ENCODE assay signal across 17 cellular contexts in the genomic region with DNA sequence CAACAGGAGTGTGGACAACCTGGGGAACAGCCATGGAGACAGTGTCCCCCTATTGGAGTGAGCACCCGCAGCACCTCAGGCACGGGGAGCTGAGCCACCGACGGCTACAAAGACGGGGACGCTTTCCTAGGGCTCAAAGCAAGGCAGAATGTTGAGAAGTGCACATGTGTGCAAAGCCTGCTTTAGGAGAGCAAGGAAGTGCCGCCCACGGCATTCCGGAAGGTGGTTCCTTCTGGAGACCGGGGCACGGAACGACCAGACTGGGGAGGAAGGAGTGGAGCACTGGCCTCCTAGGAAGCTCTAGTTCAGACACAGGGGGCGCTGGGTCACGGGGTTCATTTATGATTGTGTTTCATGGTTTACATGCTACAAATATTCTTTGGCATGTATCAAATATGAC. TPM values are rescaled to one million over a fixed set of nuclear protein-coding genes. Genes with fewer than 3 reads are reported as not detected.
A peak's percentile ranks its signal among the peaks of the same experiment; 100 is the strongest.
DNase-seq lines count a peak whose midpoint lies in the region; FAIRE-seq and TF ChIP-seq lines count a peak whose summit lies in the region.
"Had no signal": no experiment of that assay in that cellular context is flagged by ENCODE, and none has a peak within 500 bp of the region (broad histone marks: within the 10 kb centered on the region; RNA-seq: fewer than 3 reads in every experiment).

No MANE protein-coding gene starts in this region.

- H3K36me3 ChIP-seq in sigmoid colon, result no peaks in the 10 kb centered on the region

- FAIRE-seq in GM12891 (lab: Jason Lieb, UNC), result no peak

- WGBS in sigmoid colon, 2 donors, result 92 to 94% methylated on average over 14 of the region's 14 CpGs

- no peaks in the 10 kb centered on the region for H3K27me3 ChIP-seq in sigmoid colon
- H3K27me3 ChIP-seq: tibial nerve had no signal

- intact Hi-C loops in sigmoid colon (cut with DNase I), result no loop called here

- no peak overlapping the region for H3K4me3 ChIP-seq in sigmoid colon
- H3K4me3 ChIP-seq: GM23338, lung, tibial nerve had no signal

- no peak for TF ChIP-seq CTCF in sigmoid colon (IDR thresholded peaks at IDR 0.05)

- H3K4me1 ChIP-seq in sigmoid colon, result peaks cover 0 to 40% (median 31%) of the 10 kb centered on the region in 4 donors

- H3K9me3 ChIP-seq in sigmoid colon, result no peaks in the 10 kb centered on the region
- H3K9me3 ChIP-seq: tibial nerve had no signal

- no peak for TF ChIP-seq EP300 in sigmoid colon (IDR thresholded peaks at IDR 0.05)

- H3K27ac ChIP-seq in sigmoid colon, result no peak overlapping the region
- H3K27ac ChIP-seq: tibial nerve had no signal

- TF ChIP-seq POLR2A in GM12891 (IDR thresholded peaks at IDR 0.05; ENCODE audit: low read depth, low read length) (no peak), sigmoid colon (IDR thresholded peaks at IDR 0.05) (no peak)

- DNase-seq in GM12891 (ENCODE audit: insufficient read length, low spot score) (peak; percentile 3), SW480 (ENCODE audit: low spot score) (peak; percentile 27), iris pigment epithelial cell (ENCODE audit: low read depth) (peak; percentile 19), sigmoid colon (peak; percentile 53), NCI-H1105 treated with DMSO at 0.1 percent for 48 hours (lab: John Stamatoyannopoulos, UW) (no peak), NK-92 (lab: John Stamatoyannopoulos, UW; ENCODE audit: unreplicated experiment) (no peak), hippocampal formation (lab: John Stamatoyannopoulos, UW) (no peak)
- DNase-seq: activated CD4-positive, alpha-beta T cell treated with anti-CD3 and anti-CD28 coated beads for 48 hours; activated CD8-positive, alpha-beta memory T cell treated with anti-CD3 and anti-CD28 coated beads, Interleukin-2, amount 10 ng/mL, durations not matched to agents 7 days and 5 days; COR-L47; effector memory CD8-positive, alpha-beta T cell; NCI-H1694; PC-3; stimulated activated naive CD8-positive, alpha-beta T cell treated with anti-CD3 and anti-CD28 coated beads, Interleukin-15, Interleukin-2, amounts not matched to agents 100 U/mL and 50 U/mL, for 24 hours had no signal

TF ChIP-seq in GM12891, 5 proteins besides CTCF, POLR2A, EP300 and RAD21:
- TF ChIP-seq PAX5 (IDR thresholded peaks at IDR 0.05; ENCODE audit: insufficient read depth, low read length, severe bottlenecking) (no peak), POLR2AphosphoS5 (IDR thresholded peaks at IDR 0.05; ENCODE audit: low read depth, low read length) (no peak), POU2F2 (IDR thresholded peaks at IDR 0.05; ENCODE audit: low read depth, low read length) (no peak), TAF1 (IDR thresholded peaks at IDR 0.05; ENCODE audit: low read depth, low read length) (no peak), SPI1 (IDR thresholded peaks at IDR 0.05; ENCODE audit: low read depth, low read length) (no peak)
TF ChIP-seq in GM12891: peak in this region for 0.

RNA-seq across cellular contexts. Expression of gene TBC1D16, which starts 52.2 kb away (rescaled TPM):
- polyA plus RNA-seq in GM12891 (2012; ENCODE audit: low read depth, missing spikeins), result 0.21 TPM
- 10 to 100 TPM; 15.1 to 21.9 (median 16.2) TPM for total RNA-seq in sigmoid colon
- polyA plus RNA-seq in sigmoid colon, result 10 to 100 TPM in 1 of 3 donors, 1 to 10 TPM in 2; 3.6 to 17.2 (median 4.2) TPM

RNA-seq across cellular contexts. Expression of gene CCDC40, which starts 53.0 kb away (rescaled TPM):
- 0.14 TPM for polyA plus RNA-seq in GM12891 (2012; ENCODE audit: low read depth, missing spikeins)
- total RNA-seq in sigmoid colon, result 10 to 100 TPM in 1 of 4 donors, 1 to 10 TPM in 3; 5.3 to 25.8 (median 6.4) TPM
- 1 to 10 TPM in 1 of 3 donors, not detected in 2; 1.4 TPM for polyA plus RNA-seq in sigmoid colon

Comparison
In these comparisons a context has a peak if more than half of its experiments do, and no peak if none do; other contexts are left out.
1. DNase-seq: peak in GM12891 (single experiment), SW480 (single experiment), iris pigment epithelial cell (single experiment) and sigmoid colon (single experiment); none in NCI-H1105 treated with DMSO at 0.1 percent for 48 hours (single experiment), NK-92 (single experiment) and hippocampal formation (0 of 2).